22 cellular contexts compared by ENCODE assay signal in the genomic region with DNA sequence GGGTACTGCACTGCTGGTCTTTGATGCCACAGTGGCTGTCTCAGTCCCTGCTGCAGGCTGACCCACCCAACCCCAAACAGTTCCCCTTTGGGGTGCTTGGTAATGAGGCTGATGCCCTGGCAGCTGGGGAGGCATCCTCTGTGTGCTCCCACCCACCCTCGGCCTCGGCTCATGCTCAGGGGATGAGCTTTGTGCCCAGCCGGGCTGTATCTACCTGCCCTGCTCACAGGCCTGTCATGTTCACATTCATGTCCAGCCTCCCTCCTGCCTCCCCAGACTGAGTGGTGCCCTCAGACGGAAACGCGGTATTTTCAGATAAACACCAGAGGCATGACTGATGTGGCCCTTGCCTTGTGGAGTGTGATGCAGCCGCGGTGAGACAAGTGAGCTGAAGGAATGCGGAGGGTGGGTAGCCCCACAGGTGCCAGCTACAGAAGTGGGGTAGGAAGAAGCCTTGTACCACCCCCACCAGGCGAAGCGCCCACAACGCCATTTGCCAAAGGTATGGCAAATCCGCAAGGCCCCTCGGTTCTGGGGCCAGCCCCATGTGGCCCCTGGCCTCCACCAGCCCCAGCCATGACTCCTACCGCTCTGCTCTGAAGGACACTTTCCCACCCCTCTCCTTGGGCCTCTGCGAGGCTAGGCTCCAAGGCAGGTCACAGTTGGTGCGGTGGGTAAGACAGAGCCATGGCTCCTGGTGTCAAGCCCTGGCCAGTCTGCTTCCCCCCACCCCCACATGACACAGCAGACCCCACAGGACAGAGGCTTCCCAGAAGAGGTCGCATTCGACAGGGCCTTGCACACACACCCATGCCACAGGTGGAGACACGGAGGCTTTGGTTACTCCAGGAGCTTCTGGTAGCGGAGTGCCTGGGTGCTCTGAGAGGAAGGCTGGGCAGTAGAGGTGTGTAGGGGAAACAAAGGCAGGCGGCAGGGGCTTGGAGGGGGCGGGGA. TPM values are rescaled to one million over a fixed set of nuclear protein-coding genes. Genes with fewer than 3 reads are reported as not detected.
DNase-seq lines count a peak whose midpoint lies in the region; ATAC-seq, FAIRE-seq and TF ChIP-seq lines count a peak whose summit lies in the region.
"Had no signal": no experiment of that assay in that cellular context is flagged by ENCODE, and none has a peak within 500 bp of the region (broad histone marks: within the 10 kb centered on the region; RNA-seq: fewer than 3 reads in every experiment).

No MANE protein-coding gene starts in this region.

- no peaks in the 10 kb centered on the region for H3K27me3 Mint-ChIP-seq in T-helper 2 cell treated with Interferon-gamma antibody and Interleukin-4, amounts not matched to agents 5 μg/mL and 100 μg/mL, for 36 hours (ENCODE audit: low read depth)
- H3K27me3 Mint-ChIP-seq: activated CD8-positive, alpha-beta T cell treated with anti-CD3 and anti-CD28 coated beads for 36 hours had no signal

- no peak for TF ChIP-seq RAD21 in GM12878 (IDR thresholded peaks at IDR 0.05; ENCODE audit: insufficient read depth, low read depth, low read length)

- H3K36me3 ChIP-seq in HEK293 (ENCODE audit: control insufficient read depth in 2 of 2, insufficient read depth in 1 of 2, low read length in 2 of 2), result peaks cover 23 to 36% of the 10 kb centered on the region in 2 experiments; a peak in 2 of 3 replicates
- H3K36me3 ChIP-seq in GM12878 (ENCODE audit: control insufficient read depth in 2 of 2, insufficient read depth in 2 of 2, low read length in 1 of 2), result peaks cover 0 to 16% of the 10 kb centered on the region in 2 experiments; a peak in 3 of 4 replicates
- H3K36me3 ChIP-seq in neuronal stem cell (replicated peaks in 1 of 2; ENCODE audit: control insufficient read depth in 2 of 2, insufficient read depth in 2 of 2, low read length in 2 of 2), result peaks cover 10 to 37% of the 10 kb centered on the region in 2 donors
- peaks cover 44% of the 10 kb centered on the region for H3K36me3 ChIP-seq in WERI-Rb-1
- H3K36me3 ChIP-seq: ovary had no signal

- no peak overlapping the region for H3K4me3 ChIP-seq in HEK293 (ENCODE audit: low read depth, low read length)
- H3K4me3 ChIP-seq in GM12878, result no peak overlapping the region
- no peak overlapping the region for H3K4me3 ChIP-seq in neuronal stem cell (ENCODE audit: low read length in 2 of 2)
- no peak overlapping the region for H3K4me3 ChIP-seq in WERI-Rb-1 (ENCODE audit: low read depth, low read length)
- H3K4me3 ChIP-seq: ovary, smooth muscle cell, tibial nerve had no signal

- SMC1A ChIA-PET in GM12878 (lab: Charles Lee; ENCODE audit: uncharacterized antibody, unreplicated experiment), result interaction anchor here (0.8 to 6.5 kb wide), 4 partner anchors 21 to 192 kb away, joined by 3 to 61 read pairs (median 4); a partner anchor contains a TSS

- peak overlapping the region; percentile 34 for H3K4me3 Mint-ChIP-seq in T-helper 2 cell treated with Interferon-gamma antibody and Interleukin-4, amounts not matched to agents 5 μg/mL and 100 μg/mL, for 36 hours
- H3K4me3 Mint-ChIP-seq: activated CD8-positive, alpha-beta T cell treated with anti-CD3 and anti-CD28 coated beads for 36 hours had no signal

- in situ Hi-C loops in GM12878 (cut with MboI), result no loop called here
- in situ Hi-C loops in GM13977 (cut with MboI; ENCODE audit: low pct_unique_long_range_greater_than_20kb, low sequenced_read_pairs, unreplicated experiment), result loop anchor here (10.0 to 25.0 kb wide), 2 partner anchors 191 to 984 kb away; no protein-coding TSS in a partner anchor

- H3K9ac ChIP-seq in GM12878 (ENCODE audit: control insufficient read depth, insufficient read depth, low read length) (no peak overlapping the region), neuronal stem cell (ENCODE audit: low read depth, low read length, poor library complexity) (no peak overlapping the region)

- FAIRE-seq in GM12878 (lab: Jason Lieb, UNC), result no peak
- FAIRE-seq: A204.1, islet of Langerhans had no signal

- no peak overlapping the region for H3K14ac ChIP-seq in neuronal stem cell (ENCODE audit: low read length)

- no peak overlapping the region for H2BK5ac ChIP-seq in neuronal stem cell (ENCODE audit: low read length)

- H3K79me2 ChIP-seq in GM12878 (ENCODE audit: control insufficient read depth, insufficient read depth, low read length), result no peaks in the 10 kb centered on the region

- TF ChIP-seq CTCF in HEK293 (tag by site-specific recombination; IDR thresholded peaks at IDR 0.05), result no peak
- TF ChIP-seq CTCF in GM12878 (IDR thresholded peaks at IDR 0.05 in 2 of 3, conservative IDR thresholded peaks at IDR 0.05 in 1 of 3; ENCODE audit: control insufficient read depth in 2 of 3, extremely low read depth in 1 of 3, insufficient read depth in 1 of 3, low read depth in 3 of 3, low read length in 3 of 3), result no peak
- no peak for TF ChIP-seq CTCF in GM13977 (IDR thresholded peaks at IDR 0.05; ENCODE audit: extremely low read depth, insufficient read depth, missing control alignments)
- TF ChIP-seq CTCF in WERI-Rb-1 (IDR thresholded peaks at IDR 0.05; ENCODE audit: low read depth, low read length), result no peak

- peak overlapping the region; percentile 46 for H2AK5ac ChIP-seq in neuronal stem cell (ENCODE audit: low read depth, low read length)

- no peak overlapping the region for H3K18ac ChIP-seq in neuronal stem cell (ENCODE audit: low read length)

- no peak for DNase-seq in T-helper 2 cell treated with Interferon-gamma antibody and Interleukin-4, amounts not matched to agents 5 μg/mL and 100 μg/mL, for 36 hours (ENCODE audit: low spot score)
- no peak for DNase-seq in T-helper 2 cell
- no peak for DNase-seq in GM12878 (ENCODE audit: low read depth, low spot score)
- no peak for DNase-seq in neuronal stem cell (ENCODE audit: low spot score)
- DNase-seq in GM13977 (ENCODE audit: low spot score), result no peak
- DNase-seq in WERI-Rb-1, result no peak
- DNase-seq: activated CD8-positive, alpha-beta T cell treated with anti-CD3 and anti-CD28 coated beads for 36 hours; DMS79; Karpas-422; NCI-H2171; NCI-H510A treated with DMSO at 0.1 percent for 48 hours; PC-3; SHP77 treated with DMSO at 0.1 percent for 48 hours had no signal

- peaks cover 2% of the 10 kb centered on the region for H3K79me1 ChIP-seq in neuronal stem cell (ENCODE audit: low read depth, low read length)

- no peak for TF ChIP-seq EP300 in GM12878 (IDR thresholded peaks at IDR 0.05; ENCODE audit: borderline replicate concordance in 1 of 2, control insufficient read depth in 1 of 2, low read depth in 2 of 2, low read length in 2 of 2)

- H3K4me2 ChIP-seq in GM12878 (ENCODE audit: control insufficient read depth, insufficient read depth) (no peak overlapping the region), neuronal stem cell (ENCODE audit: insufficient read depth, low read length, poor library complexity, severe bottlenecking) (no peak overlapping the region)
- H3K4me2 ChIP-seq: smooth muscle cell had no signal

- peak; percentile 57 for TF ChIP-seq POLR2A in GM12878 (IDR thresholded peaks at IDR 0.05; ENCODE audit: low read depth, low read length)

- POLR2A ChIA-PET in HEK293 (lab: Yijun Ruan, JAX) (interaction anchor here (0.9 to 3.0 kb wide), 8 partner anchors 9 to 25 kb away, joined by 3 to 38 read pairs (median 7); a partner anchor contains a TSS), GM12878 (lab: Charles Lee) (interaction anchor here (1.3 kb wide), 1 partner anchor 18 kb away, joined by 3 read pairs; no protein-coding TSS in a partner anchor)

- H4K91ac ChIP-seq in neuronal stem cell (ENCODE audit: low read depth, low read length, poor library complexity), result no peak overlapping the region

- ATAC-seq in GM12878 (no peak), GM21529 (IDR thresholded peaks at IDR 0.05; ENCODE audit: unreplicated experiment) (no peak)

- RAD21 ChIA-PET in GM12878 (lab: Charles Lee; ENCODE audit: unreplicated experiment), result interaction anchor here (0.6 to 4.6 kb wide), 8 partner anchors 18 to 182 kb away, joined by 3 to 59 read pairs (median 5); a partner anchor contains a TSS

- H3K9me3 ChIP-seq in HEK293 (ENCODE audit: control insufficient read depth, insufficient read depth, low read depth, low read length) (no peaks in the 10 kb centered on the region), GM12878 (replicated peaks; ENCODE audit: control insufficient read depth, insufficient read depth, low read length) (no peaks in the 10 kb centered on the region), neuronal stem cell (replicated peaks in 1 of 2; ENCODE audit: control insufficient read depth in 2 of 2, insufficient read depth in 1 of 2, low read depth in 1 of 2, low read length in 2 of 2) (no peaks in the 10 kb centered on the region), WERI-Rb-1 (ENCODE audit: severe bottlenecking) (no peaks in the 10 kb centered on the region)
- H3K9me3 ChIP-seq: ovary, tibial nerve had no signal

- intact Hi-C loops in GM12878 (cut with micrococcal nuclease; ENCODE audit: unreplicated experiment), result loop anchor here (5.0 kb wide), 1 partner anchor 989 kb away; no protein-coding TSS in a partner anchor

- no peaks in the 10 kb centered on the region for H3K9me3 Mint-ChIP-seq in T-helper 2 cell treated with Interferon-gamma antibody and Interleukin-4, amounts not matched to agents 5 μg/mL and 100 μg/mL, for 36 hours
- H3K9me3 Mint-ChIP-seq: activated CD8-positive, alpha-beta T cell treated with anti-CD3 and anti-CD28 coated beads for 36 hours; natural killer cell had no signal

- 89% methylated on average over 23 of the region's 23 CpGs for WGBS in GM12878 (ENCODE audit: insufficient coverage, insufficient replicate concordance, low lambda C conversion rate, missing lambda C conversion rate)
- WGBS in neuronal stem cell (ENCODE audit: extremely low coverage in 2 of 2, insufficient read length in 2 of 2, insufficient replicate concordance in 1 of 2), 2 donors, result no CpG with 5 or more reads among the region's 23 CpGs

- H2BK120ac ChIP-seq in neuronal stem cell (ENCODE audit: low read depth, low read length), result no peak overlapping the region

- H4K20me1 ChIP-seq in GM12878 (ENCODE audit: control insufficient read depth, insufficient read depth), result no peaks in the 10 kb centered on the region

- H3K27ac Mint-ChIP-seq in T-helper 2 cell treated with Interferon-gamma antibody and Interleukin-4, amounts not matched to agents 5 μg/mL and 100 μg/mL, for 36 hours, result no peak overlapping the region

- no peak overlapping the region for H2BK12ac ChIP-seq in neuronal stem cell (ENCODE audit: low read length)

- CTCF ChIA-PET in HEK293 (lab: Yijun Ruan, JAX), result interaction anchor here (0.6 to 10.9 kb wide), 29 partner anchors 10 to 994 kb away, joined by 3 to 267 read pairs (median 4); a partner anchor contains a TSS
- CTCF ChIA-PET in GM12878 (lab: Yijun Ruan, JAX), result interaction anchor here (0.9 to 8.7 kb wide), 22 partner anchors 8 to 183 kb away, joined by 3 to 172 read pairs (median 6); a partner anchor contains a TSS

- H4K8ac ChIP-seq in neuronal stem cell (ENCODE audit: low read depth, low read length), result no peak overlapping the region

- H3K27ac ChIP-seq in HEK293 (ENCODE audit: extremely low read depth, low read depth, low read length) (no peak overlapping the region), GM12878 (ENCODE audit: control insufficient read depth, insufficient read depth) (no peak overlapping the region), neuronal stem cell (replicated peaks; ENCODE audit: low read length) (no peak overlapping the region), WERI-Rb-1 (no peak overlapping the region; the same call in 1 of the 2 replicates)
- H3K27ac ChIP-seq: epithelial cell of prostate, ovary had no signal

- H2AFZ ChIP-seq in GM12878 (ENCODE audit: control insufficient read depth, low read depth, low read length) (no peak overlapping the region), neuronal stem cell (ENCODE audit: low read length) (no peak overlapping the region)

- H3K4me1 ChIP-seq in HEK293 (ENCODE audit: control insufficient read depth, insufficient read depth, low read length) (no peaks in the 10 kb centered on the region; the same call in 1 of the 2 replicates), GM12878 (ENCODE audit: control insufficient read depth, insufficient read depth, low read length) (no peaks in the 10 kb centered on the region), neuronal stem cell (ENCODE audit: control insufficient read depth in 2 of 2, insufficient read depth in 1 of 2, low read depth in 1 of 2, low read length in 2 of 2) (peaks cover 12 to 25% of the 10 kb centered on the region in 2 donors)

- peaks cover 10% of the 10 kb centered on the region for H3K4me1 Mint-ChIP-seq in T-helper 2 cell treated with Interferon-gamma antibody and Interleukin-4, amounts not matched to agents 5 μg/mL and 100 μg/mL, for 36 hours (ENCODE audit: low read depth)

- no peak overlapping the region for H2BK15ac ChIP-seq in neuronal stem cell (ENCODE audit: low read length)

- no peak overlapping the region for H3K4ac ChIP-seq in neuronal stem cell (ENCODE audit: low read length)

- BruUV-seq in GM12878 (replicated peaks; lab: Mats Ljungman, UMichigan), result no TSS peak

- no peak overlapping the region for H3K23ac ChIP-seq in neuronal stem cell (ENCODE audit: low read depth, low read length, poor library complexity)

- H3K36me3 Mint-ChIP-seq in T-helper 2 cell treated with Interferon-gamma antibody and Interleukin-4, amounts not matched to agents 5 μg/mL and 100 μg/mL, for 36 hours (ENCODE audit: low read depth), result peaks cover 18% of the 10 kb centered on the region
- H3K36me3 Mint-ChIP-seq: natural killer cell had no signal

- H3K27me3 ChIP-seq in GM12878 (replicated peaks in 1 of 2; ENCODE audit: control insufficient read depth in 2 of 2, insufficient read depth in 2 of 2, low read length in 1 of 2) (no peaks in the 10 kb centered on the region), neuronal stem cell (ENCODE audit: control insufficient read depth in 3 of 3, insufficient read depth in 3 of 3, low read depth in 1 of 3, low read length in 3 of 3) (peaks cover 0 to 5% (median 0%) of the 10 kb centered on the region in 3 experiments), WERI-Rb-1 (ENCODE audit: insufficient read depth, low read depth, severe bottlenecking) (peaks cover 36% of the 10 kb centered on the region)
- H3K27me3 ChIP-seq: ovary had no signal

RNA-seq across cellular contexts. Expression of a gene that starts 1.8 kb away (rescaled TPM):
- 8.3 and 9.0 TPM in 2 replicates for total RNA-seq in GM12878 (2013; cell fraction: nucleolus; rRNA removed)
- 2.1 and 2.2 TPM in 2 replicates for total RNA-seq in GM12878 (2014; rRNA removed)
- 1.6 and 1.8 TPM in 2 replicates for total RNA-seq in GM12878 (2014; rRNA removed; fragmentation: Illumina TruSeq; extraction: Trizol)
- total RNA-seq in GM12878 (2021), result 4.9 and 6.8 TPM in 2 replicates
- polyA plus RNA-seq in GM12878 (2011; ENCODE audit: low read depth), result 3.9 TPM
- polyA plus RNA-seq in GM12878 (2011; rRNA removed), result 1.1 and 1.6 TPM in 2 replicates
- polyA plus RNA-seq in GM12878 (2011; cell fraction: cytosol; rRNA removed), result 2.1 and 2.3 TPM in 2 replicates
- polyA plus RNA-seq in GM12878 (2011; cell fraction: nucleus; rRNA removed), result 4.1 and 6.0 TPM in 2 replicates
- polyA plus RNA-seq in GM12878 (2012), result 7.1 and 8.3 TPM in 2 replicates
- 0.19 and 1.3 TPM in 2 replicates for polyA plus RNA-seq in GM12878 (2014; fragmentation: Illumina TruSeq; extraction: Trizol)
- polyA plus RNA-seq in GM12878 (2014; fragmentation: Nextera tagmentation; extraction: Ambion mirVana), result not detected
- 4.0 and 4.5 TPM in 2 replicates for polyA plus RNA-seq in GM12878 (2014; rRNA removed)
- under 1 TPM in 1 of 2 experiments, not detected in 1; 0.36 TPM for polyA plus RNA-seq in GM12878 (2016; fragmentation: Nextera tagmentation; extraction: Ambion mirVana)
- polyA minus RNA-seq in GM12878 (2011; rRNA and poly(A)+ RNA removed), result 0.44 and 2.3 TPM in 2 replicates
- 0.83 TPM in 1 of 2 replicates, not detected in the other for polyA minus RNA-seq in GM12878 (2011; cell fraction: cytosol; rRNA and poly(A)+ RNA removed)
- 0.96 and 2.1 TPM in 2 replicates for polyA minus RNA-seq in GM12878 (2011; cell fraction: nucleus; rRNA and poly(A)+ RNA removed)
- 4.8 TPM for polyA plus RNA-seq in neuronal stem cell (2013, experiment 1 of 2)
- polyA plus RNA-seq in neuronal stem cell (2013, experiment 2 of 2), result 4.7 TPM
- total RNA-seq: PC-3, smooth muscle cell had no signal

RNA-seq across cellular contexts. Expression of a gene that starts 11.4 kb away (rescaled TPM):
- 17.5 and 20.3 TPM in 2 replicates for total RNA-seq in GM12878 (2013; cell fraction: nucleolus; rRNA removed)
- total RNA-seq in GM12878 (2014; rRNA removed), result 82.6 and 100 TPM in 2 replicates
- total RNA-seq in GM12878 (2014; rRNA removed; fragmentation: Illumina TruSeq; extraction: Trizol), result 59.6 and 69.5 TPM in 2 replicates
- 113 and 123 TPM in 2 replicates for total RNA-seq in GM12878 (2021)
- polyA plus RNA-seq in GM12878 (2011; ENCODE audit: low read depth), result 40.6 TPM
- 25.4 and 45.1 TPM in 2 replicates for polyA plus RNA-seq in GM12878 (2011; rRNA removed)
- polyA plus RNA-seq in GM12878 (2011; cell fraction: cytosol; rRNA removed), result 77.8 and 104 TPM in 2 replicates
- polyA plus RNA-seq in GM12878 (2011; cell fraction: nucleus; rRNA removed), result 54.2 and 67.6 TPM in 2 replicates
- 64.3 and 68.0 TPM in 2 replicates for polyA plus RNA-seq in GM12878 (2012)
- polyA plus RNA-seq in GM12878 (2014; fragmentation: Illumina TruSeq; extraction: Trizol), result 88.7 and 97.7 TPM in 2 replicates
- 10 to 100 TPM in 1 of 2 experiments, 1 to 10 TPM in 1; 7.9 to 26.6 TPM for polyA plus RNA-seq in GM12878 (2014; fragmentation: Nextera tagmentation; extraction: Ambion mirVana)
- 158 TPM in 2 replicates for polyA plus RNA-seq in GM12878 (2014; rRNA removed)
- polyA plus RNA-seq in GM12878 (2016; fragmentation: Nextera tagmentation; extraction: Ambion mirVana), result 100 to 1,000 TPM; 209 to 212 TPM
- 31.8 and 50.4 TPM in 2 replicates for polyA minus RNA-seq in GM12878 (2011; rRNA and poly(A)+ RNA removed)
- polyA minus RNA-seq in GM12878 (2011; cell fraction: cytosol; rRNA and poly(A)+ RNA removed), result 17.2 and 25.0 TPM in 2 replicates
- polyA minus RNA-seq in GM12878 (2011; cell fraction: nucleus; rRNA and poly(A)+ RNA removed), result 13.3 and 24.4 TPM in 2 replicates
- polyA plus RNA-seq in neuronal stem cell (2013, experiment 1 of 2), result 94.9 TPM
- polyA plus RNA-seq in neuronal stem cell (2013, experiment 2 of 2), result 91.4 TPM

RNA-seq across cellular contexts. Expression of a gene that starts 20.2 kb away (rescaled TPM):
- 91.6 and 99.6 TPM in 2 replicates for total RNA-seq in GM12878 (2013; cell fraction: nucleolus; rRNA removed)
- total RNA-seq in GM12878 (2014; rRNA removed), result 77.1 and 92.8 TPM in 2 replicates
- 19.0 and 19.5 TPM in 2 replicates for total RNA-seq in GM12878 (2014; rRNA removed; fragmentation: Illumina TruSeq; extraction: Trizol)
- total RNA-seq in GM12878 (2021), result 112 and 120 TPM in 2 replicates
- polyA plus RNA-seq in GM12878 (2011; ENCODE audit: low read depth), result 15.0 TPM
- 8.5 and 22.0 TPM in 2 replicates for polyA plus RNA-seq in GM12878 (2011; rRNA removed)
- polyA plus RNA-seq in GM12878 (2011; cell fraction: cytosol; rRNA removed), result 33.8 and 45.0 TPM in 2 replicates
- 299 and 365 TPM in 2 replicates for polyA plus RNA-seq in GM12878 (2011; cell fraction: nucleus; rRNA removed)
- polyA plus RNA-seq in GM12878 (2012), result 51.0 and 62.3 TPM in 2 replicates
- polyA plus RNA-seq in GM12878 (2014; fragmentation: Illumina TruSeq; extraction: Trizol), result 2.2 and 14.6 TPM in 2 replicates
- polyA plus RNA-seq in GM12878 (2014; fragmentation: Nextera tagmentation; extraction: Ambion mirVana), result 1 to 10 TPM in 1 of 2 experiments, under 1 TPM in 1; 0.71 to 6.0 TPM
- 102 and 116 TPM in 2 replicates for polyA plus RNA-seq in GM12878 (2014; rRNA removed)
- polyA plus RNA-seq in GM12878 (2016; fragmentation: Nextera tagmentation; extraction: Ambion mirVana), result 10 to 100 TPM; 66.6 to 81.6 TPM
- 9.7 and 37.3 TPM in 2 replicates for polyA minus RNA-seq in GM12878 (2011; rRNA and poly(A)+ RNA removed)
- polyA minus RNA-seq in GM12878 (2011; cell fraction: cytosol; rRNA and poly(A)+ RNA removed), result 23.3 and 31.5 TPM in 2 replicates
- 47.1 and 68.5 TPM in 2 replicates for polyA minus RNA-seq in GM12878 (2011; cell fraction: nucleus; rRNA and poly(A)+ RNA removed)
- 5.4 TPM for polyA plus RNA-seq in neuronal stem cell (2013, experiment 1 of 2)
- polyA plus RNA-seq in neuronal stem cell (2013, experiment 2 of 2), result 4.9 TPM

RNA-seq across cellular contexts. Expression of a gene that starts 25.4 kb away (rescaled TPM):
- 24.5 and 28.7 TPM in 2 replicates for total RNA-seq in GM12878 (2013; cell fraction: nucleolus; rRNA removed)
- total RNA-seq in GM12878 (2014; rRNA removed) (18.8 and 25.5 TPM in 2 replicates), GM12878 (2014; rRNA removed; fragmentation: Illumina TruSeq; extraction: Trizol) (8.8 and 10.6 TPM in 2 replicates), GM12878 (2021) (86.1 and 92.7 TPM in 2 replicates)
- polyA plus RNA-seq in GM12878 (2011; ENCODE audit: low read depth), result 14.7 TPM
- polyA plus RNA-seq in GM12878 (2011; rRNA removed) (2.3 and 4.1 TPM in 2 replicates), GM12878 (2014; fragmentation: Illumina TruSeq; extraction: Trizol) (7.4 and 21.5 TPM in 2 replicates), GM12878 (2014; fragmentation: Nextera tagmentation; extraction: Ambion mirVana) (1 to 10 TPM; 3.9 to 7.6 TPM), GM12878 (2014; rRNA removed) (32.0 and 45.1 TPM in 2 replicates), GM12878 (2016; fragmentation: Nextera tagmentation; extraction: Ambion mirVana) (10 to 100 TPM; 39.3 to 39.8 TPM)
- 11.0 and 15.4 TPM in 2 replicates for polyA plus RNA-seq in GM12878 (2011; cell fraction: cytosol; rRNA removed)
- polyA plus RNA-seq in GM12878 (2011; cell fraction: nucleus; rRNA removed), result 29.9 and 55.9 TPM in 2 replicates
- 25.7 and 35.7 TPM in 2 replicates for polyA plus RNA-seq in GM12878 (2012)
- polyA minus RNA-seq in GM12878 (2011; rRNA and poly(A)+ RNA removed), result 4.8 and 11.2 TPM in 2 replicates
- polyA minus RNA-seq in GM12878 (2011; cell fraction: cytosol; rRNA and poly(A)+ RNA removed), result 28.6 and 29.6 TPM in 2 replicates
- polyA minus RNA-seq in GM12878 (2011; cell fraction: nucleus; rRNA and poly(A)+ RNA removed), result 9.9 and 19.6 TPM in 2 replicates
- polyA plus RNA-seq in neuronal stem cell (2013, experiment 1 of 2), result 37.0 TPM
- polyA plus RNA-seq in neuronal stem cell (2013, experiment 2 of 2), result 39.4 TPM

RNA-seq across cellular contexts. Expression of a gene that starts 26.3 kb away (rescaled TPM):
- total RNA-seq in GM12878 (2013; cell fraction: nucleolus; rRNA removed), result 2.9 and 4.2 TPM in 2 replicates
- total RNA-seq in GM12878 (2014; rRNA removed), result 5.0 and 8.5 TPM in 2 replicates
- 1.6 and 1.7 TPM in 2 replicates for total RNA-seq in GM12878 (2014; rRNA removed; fragmentation: Illumina TruSeq; extraction: Trizol)
- total RNA-seq in GM12878 (2021), result 6.1 and 6.3 TPM in 2 replicates
- polyA plus RNA-seq in GM12878 (2011; ENCODE audit: low read depth), result 1.3 TPM
- polyA plus RNA-seq in GM12878 (2011; rRNA removed), result 3.0 and 4.2 TPM in 2 replicates
- 9.1 and 11.2 TPM in 2 replicates for polyA plus RNA-seq in GM12878 (2011; cell fraction: cytosol; rRNA removed)
- polyA plus RNA-seq in GM12878 (2011; cell fraction: nucleus; rRNA removed), result 4.7 and 5.0 TPM in 2 replicates
- polyA plus RNA-seq in GM12878 (2012), result 5.0 and 5.4 TPM in 2 replicates
- 0.36 and 0.88 TPM in 2 replicates for polyA plus RNA-seq in GM12878 (2014; fragmentation: Illumina TruSeq; extraction: Trizol)
- under 1 TPM; 0.45 to 0.99 TPM for polyA plus RNA-seq in GM12878 (2014; fragmentation: Nextera tagmentation; extraction: Ambion mirVana)
- 5.6 and 7.0 TPM in 2 replicates for polyA plus RNA-seq in GM12878 (2014; rRNA removed)
- 1 to 10 TPM; 4.0 to 4.8 TPM for polyA plus RNA-seq in GM12878 (2016; fragmentation: Nextera tagmentation; extraction: Ambion mirVana)
- polyA minus RNA-seq in GM12878 (2011; rRNA and poly(A)+ RNA removed), result 3.2 and 6.9 TPM in 2 replicates
- 0.94 and 2.7 TPM in 2 replicates for polyA minus RNA-seq in GM12878 (2011; cell fraction: cytosol; rRNA and poly(A)+ RNA removed)
- polyA minus RNA-seq in GM12878 (2011; cell fraction: nucleus; rRNA and poly(A)+ RNA removed), result 3.0 and 3.4 TPM in 2 replicates
- polyA plus RNA-seq in neuronal stem cell (2013, experiment 1 of 2), result 6.2 TPM
- 6.1 TPM for polyA plus RNA-seq in neuronal stem cell (2013, experiment 2 of 2)
